ENCODE assay signal across 30 cellular contexts in the genomic region with DNA sequence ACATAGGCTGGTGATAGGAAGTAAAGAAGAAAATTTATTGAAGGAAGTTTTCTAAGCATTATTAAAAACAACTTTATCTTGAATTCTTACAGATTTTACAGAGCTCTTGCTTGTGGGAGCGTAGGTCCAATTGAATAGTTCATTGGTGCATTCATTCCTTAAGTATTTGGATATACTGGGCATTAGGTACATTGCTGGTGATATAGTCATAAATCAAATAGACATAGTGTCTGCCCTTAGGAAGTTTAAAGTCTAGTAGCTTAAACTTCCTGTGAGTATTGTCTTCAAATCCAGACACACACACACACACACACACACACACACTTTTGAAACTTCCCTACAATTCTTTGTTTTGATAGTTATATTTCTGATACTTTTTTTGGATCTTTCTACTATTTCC.
DNase-seq lines count a peak whose midpoint lies in the region; ATAC-seq, FAIRE-seq and TF ChIP-seq lines count a peak whose summit lies in the region.
"Had no signal": no experiment of that assay in that cellular context is flagged by ENCODE, and none has a peak within 500 bp of the region (broad histone marks: within the 10 kb centered on the region; RNA-seq: fewer than 3 reads in every experiment).

No MANE protein-coding gene starts in this region.

- H3K27me3 ChIP-seq in astrocyte (ENCODE audit: insufficient read depth, low read length) = no peaks in the 10 kb centered on the region
- no peaks in the 10 kb centered on the region for H3K27me3 ChIP-seq in Caco-2 (replicated peaks; ENCODE audit: control insufficient read depth, insufficient read depth, low read length)
- H3K27me3 ChIP-seq: BLaER1, ovary had no signal

- H3K79me2 ChIP-seq in astrocyte (ENCODE audit: insufficient read depth, low read length) = peaks cover 32% of the 10 kb centered on the region

- H3K27ac Mint-ChIP-seq in astrocyte (ENCODE audit: unreplicated experiment) = no peak overlapping the region
- H3K27ac Mint-ChIP-seq in Caco-2 (ENCODE audit: unreplicated experiment) = no peak overlapping the region
- H3K27ac Mint-ChIP-seq: activated CD4-positive, alpha-beta T cell treated with anti-CD3 and anti-CD28 coated beads, Interleukin-2, amount 10 ng/mL, durations not matched to agents 7 days and 5 days; nephron had no signal

- peaks cover 8% of the 10 kb centered on the region for H3K36me3 Mint-ChIP-seq in astrocyte (ENCODE audit: low read depth, unreplicated experiment)
- peaks cover 26% of the 10 kb centered on the region for H3K36me3 Mint-ChIP-seq in Caco-2 (ENCODE audit: insufficient read depth, unreplicated experiment)

- POLR2A ChIA-PET in HEK293T (lab: Yijun Ruan, JAX) = no interaction called here
- POLR2A ChIA-PET in Caco-2 (lab: Charles Lee) = no interaction called here

- no peak overlapping the region for H3K4me2 ChIP-seq in astrocyte (ENCODE audit: low read length)
- H3K4me2 ChIP-seq: BLaER1 had no signal

- intact Hi-C loops in Caco-2 (cut with micrococcal nuclease; ENCODE audit: unreplicated experiment) = no loop called here

- CTCF ChIA-PET in HEK293T (lab: Yijun Ruan, JAX) (no interaction called here), Caco-2 (lab: Charles Lee) (no interaction called here)

- peak; percentile 47 for DNase-seq in EH (ENCODE audit: low read depth)
- DNase-seq in HEK293T (ENCODE audit: extremely low spot score) = no peak
- peak; percentile 80 for DNase-seq in astrocyte (ENCODE audit: low read depth)
- DNase-seq in fibroblast of villous mesenchyme (ENCODE audit: low read depth) = peak; percentile 4
- no peak for DNase-seq in Caco-2
- DNase-seq: ACHN; activated CD4-positive, alpha-beta T cell treated with anti-CD3 and anti-CD28 coated beads, Interleukin-2, amount 10 ng/mL, durations not matched to agents 7 days and 5 days; activated naive CD4-positive, alpha-beta T cell treated with anti-CD3 and anti-CD28 coated beads, Interleukin-2, amount 50 U/mL, for 16 hours; aorta; Calu3; caudate nucleus; DMS79 treated with DMSO at 0.1 percent for 48 hours; glutamatergic neuron; islet precursor cell; midbrain; NCI-H1092 treated with DMSO at 0.1 percent for 48 hours; NCI-H1930; NCI-H526 treated with DMSO at 0.1 percent for 48 hours; ovary; SIG-M5; stimulated activated CD4-positive, alpha-beta T cell treated with anti-CD3 and anti-CD28 coated beads, Interleukin-2, amount 100 ng/mL, for 48 hours; SW 1271; T-helper 9 cell had no signal

- no peaks in the 10 kb centered on the region for H3K9me3 ChIP-seq in astrocyte (ENCODE audit: insufficient read depth, low read depth, low read length)
- no peaks in the 10 kb centered on the region for H3K9me3 ChIP-seq in Caco-2
- H3K9me3 ChIP-seq: ovary had no signal

- H3K4me3 ChIP-seq in astrocyte (ENCODE audit: insufficient read depth, low read depth, low read length) (no peak overlapping the region), fibroblast of villous mesenchyme (ENCODE audit: low read depth, low read length) (no peak overlapping the region), Caco-2 (ENCODE audit: low read depth, low read length) (no peak overlapping the region)
- H3K4me3 ChIP-seq: BLaER1, GM12878, ovary had no signal

- H3K36me3 ChIP-seq in astrocyte (ENCODE audit: insufficient read depth, low read length) (no peaks in the 10 kb centered on the region), Caco-2 (ENCODE audit: control insufficient read depth, insufficient read depth, low read length) (no peaks in the 10 kb centered on the region)
- H3K36me3 ChIP-seq: ovary had no signal

- ATAC-seq in HG02678 (IDR thresholded peaks at IDR 0.05; ENCODE audit: unreplicated experiment) (no peak), HG03439 (IDR thresholded peaks at IDR 0.05; ENCODE audit: unreplicated experiment) (no peak), GM18870 (IDR thresholded peaks at IDR 0.05; ENCODE audit: unreplicated experiment) (no peak)
- ATAC-seq: GM12878, Panc1 had no signal

- no peak overlapping the region for H3K4me3 Mint-ChIP-seq in astrocyte (ENCODE audit: unreplicated experiment)
- H3K4me3 Mint-ChIP-seq in Caco-2 (ENCODE audit: unreplicated experiment) = no peak overlapping the region
- H3K4me3 Mint-ChIP-seq: activated CD4-positive, alpha-beta T cell treated with anti-CD3 and anti-CD28 coated beads, Interleukin-2, amount 10 ng/mL, durations not matched to agents 7 days and 5 days; nephron had no signal

- TF ChIP-seq CTCF in astrocyte (IDR thresholded peaks at IDR 0.05; ENCODE audit: insufficient read depth, low read depth, low read length) (no peak), fibroblast of villous mesenchyme (IDR thresholded peaks at IDR 0.05; ENCODE audit: insufficient read depth, low read depth, low read length) (no peak), Caco-2 (IDR thresholded peaks at IDR 0.05; ENCODE audit: insufficient read depth in 1 of 2, low read depth in 1 of 2, low read length in 1 of 2, severe bottlenecking in 1 of 2, unreplicated experiment in 1 of 2) (no peak)

- H4K20me1 ChIP-seq in astrocyte (ENCODE audit: insufficient read depth, low read length) = peaks cover 5% of the 10 kb centered on the region
- H4K20me1 ChIP-seq: BLaER1 had no signal

- FAIRE-seq in astrocyte (lab: Jason Lieb, UNC) = no peak
- FAIRE-seq: GM12878 had no signal

- H3K27me3 Mint-ChIP-seq in astrocyte (ENCODE audit: low read depth, unreplicated experiment) (no peaks in the 10 kb centered on the region), Caco-2 (ENCODE audit: insufficient read depth, unreplicated experiment) (no peaks in the 10 kb centered on the region)
- H3K27me3 Mint-ChIP-seq: activated CD4-positive, alpha-beta T cell treated with anti-CD3 and anti-CD28 coated beads, Interleukin-2, amount 10 ng/mL, durations not matched to agents 7 days and 5 days had no signal

- no peak overlapping the region for H3K9ac ChIP-seq in astrocyte (ENCODE audit: low read length)
- H3K9ac ChIP-seq: BLaER1 had no signal

- H3K4me1 ChIP-seq in astrocyte (ENCODE audit: insufficient read depth, low read length) (peaks cover 7% of the 10 kb centered on the region), Caco-2 (no peaks in the 10 kb centered on the region)

- H3K4me1 Mint-ChIP-seq in astrocyte (ENCODE audit: low read depth, unreplicated experiment) = peaks cover 7% of the 10 kb centered on the region
- peaks cover 8% of the 10 kb centered on the region for H3K4me1 Mint-ChIP-seq in Caco-2 (ENCODE audit: low read depth, unreplicated experiment)
- H3K4me1 Mint-ChIP-seq: nephron had no signal

- no peak overlapping the region for H3K27ac ChIP-seq in astrocyte (ENCODE audit: low read depth, low read length)
- H3K27ac ChIP-seq: BLaER1, ovary had no signal

- H2AFZ ChIP-seq in astrocyte (ENCODE audit: low read depth, low read length) = no peak overlapping the region

- peaks cover 11% of the 10 kb centered on the region for H3K9me3 Mint-ChIP-seq in astrocyte (ENCODE audit: unreplicated experiment)
- peaks cover 10% of the 10 kb centered on the region for H3K9me3 Mint-ChIP-seq in Caco-2 (ENCODE audit: unreplicated experiment)

- no TSS peak for BruUV-seq in Caco-2 (replicated peaks; lab: Mats Ljungman, UMichigan)

TF ChIP-seq in HEK293T, 16 proteins besides CTCF, POLR2A, EP300 and RAD21:
- TF ChIP-seq ZNF384 (IDR thresholded peaks at IDR 0.05) = no peak
- TF ChIP-seq, protein P1, sequence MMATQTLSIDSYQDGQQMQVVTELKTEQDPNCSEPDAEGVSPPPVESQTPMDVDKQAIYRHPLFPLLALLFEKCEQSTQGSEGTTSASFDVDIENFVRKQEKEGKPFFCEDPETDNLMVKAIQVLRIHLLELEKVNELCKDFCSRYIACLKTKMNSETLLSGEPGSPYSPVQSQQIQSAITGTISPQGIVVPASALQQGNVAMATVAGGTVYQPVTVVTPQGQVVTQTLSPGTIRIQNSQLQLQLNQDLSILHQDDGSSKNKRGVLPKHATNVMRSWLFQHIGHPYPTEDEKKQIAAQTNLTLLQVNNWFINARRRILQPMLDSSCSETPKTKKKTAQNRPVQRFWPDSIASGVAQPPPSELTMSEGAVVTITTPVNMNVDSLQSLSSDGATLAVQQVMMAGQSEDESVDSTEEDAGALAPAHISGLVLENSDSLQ (IDR thresholded peaks at IDR 0.05) = peak; percentile 35

Comparison
In these comparisons a context has a peak if more than half of its experiments do, and no peak if none do; other contexts are left out.
1. DNase-seq: peak in EH (single experiment), astrocyte (single experiment) and fibroblast of villous mesenchyme (single experiment); none in HEK293T (single experiment) and Caco-2 (0 of 2).